In genomic region chr5:56156585-56157190, GRCh38 we compare ENCODE assay signal across 8 cellular contexts.
DNase-seq lines count a peak whose midpoint lies in the region; ATAC-seq lines count a peak whose summit lies in the region.
"Not testable (repeated sequence)": the region's sequence is repeated elsewhere in the genome, so short reads cannot be mapped to it uniquely, and the experiment has no call there.

No MANE protein-coding gene starts in this region.

- H3K36me3 ChIP-seq in HUES6 (ENCODE audit: control insufficient read depth, insufficient read depth, low read length); thymus (ENCODE audit: control insufficient read depth, insufficient read depth): not testable (repeated sequence)

- H3K9me3 ChIP-seq in HUES6 (ENCODE audit: control insufficient read depth, insufficient read depth, low read depth, low read length); thymus (ENCODE audit: control insufficient read depth): not testable (repeated sequence)

- not testable (repeated sequence) for H3K4me3 Mint-ChIP-seq in activated naive CD8-positive, alpha-beta T cell treated with anti-CD3 and anti-CD28 coated beads, Interleukin-2, amount 50 U/mL, for 24 hours

- H3K9ac ChIP-seq in HUES6 (ENCODE audit: low read length) = peak overlapping the region; percentile 86

- not testable (repeated sequence) for H3K36me3 Mint-ChIP-seq in activated naive CD8-positive, alpha-beta T cell treated with anti-CD3 and anti-CD28 coated beads, Interleukin-2, amount 50 U/mL, for 24 hours (ENCODE audit: low read depth)

- H3K27me3 Mint-ChIP-seq in activated naive CD8-positive, alpha-beta T cell treated with anti-CD3 and anti-CD28 coated beads, Interleukin-2, amount 50 U/mL, for 24 hours = not testable (repeated sequence)

- H3K4me1 ChIP-seq in HUES6 (ENCODE audit: control insufficient read depth, insufficient read depth, low read length) (peaks cover 64% of the 10 kb centered on the region), thymus (ENCODE audit: control insufficient read depth, insufficient read depth, low read length) (peaks cover 17% of the 10 kb centered on the region)

- H3K27ac Mint-ChIP-seq in activated naive CD8-positive, alpha-beta T cell treated with anti-CD3 and anti-CD28 coated beads, Interleukin-2, amount 50 U/mL, for 24 hours = peak overlapping the region; percentile 36

- not testable (repeated sequence) for H3K4me3 ChIP-seq in HUES6 (ENCODE audit: low read depth, low read length); thymus (ENCODE audit: low read length)

- WGBS in thymus = 55% methylated on average over 6 of the region's 6 CpGs

- not testable (repeated sequence) for H3K27me3 ChIP-seq in HUES6 (ENCODE audit: control insufficient read depth, insufficient read depth, low read length); thymus (ENCODE audit: control insufficient read depth, insufficient read depth)

- H3K4me1 Mint-ChIP-seq in activated naive CD8-positive, alpha-beta T cell treated with anti-CD3 and anti-CD28 coated beads, Interleukin-2, amount 50 U/mL, for 24 hours = peaks cover 43% of the 10 kb centered on the region

- ATAC-seq in GM18498 (IDR thresholded peaks at IDR 0.05; ENCODE audit: unreplicated experiment) (peak; percentile 73), GM21367 (IDR thresholded peaks at IDR 0.05; ENCODE audit: unreplicated experiment) (peak; percentile 48), HG02943 (IDR thresholded peaks at IDR 0.05; ENCODE audit: low read depth, unreplicated experiment) (peak; percentile 66)
- peak; percentile 62 for ATAC-seq in activated naive CD8-positive, alpha-beta T cell treated with anti-CD3 and anti-CD28 coated beads, Interleukin-2, amount 50 U/mL, for 24 hours

- DNase-seq in UCSD-AML1 (lab: John Stamatoyannopoulos, UW; ENCODE audit: unreplicated experiment) (peak; percentile 30), midbrain (lab: John Stamatoyannopoulos, UW) (peak; percentile 14)
- DNase-seq in activated naive CD8-positive, alpha-beta T cell treated with anti-CD3 and anti-CD28 coated beads, Interleukin-2, amount 50 U/mL, for 24 hours = peak; percentile 16

- not testable (repeated sequence) for H3K9me3 Mint-ChIP-seq in activated naive CD8-positive, alpha-beta T cell treated with anti-CD3 and anti-CD28 coated beads, Interleukin-2, amount 50 U/mL, for 24 hours

- H3K27ac ChIP-seq in HUES6 (ENCODE audit: low read depth, low read length) = peak overlapping the region; percentile 92; the same call in 1 of the 2 replicates
- peak overlapping the region; percentile 86 for H3K27ac ChIP-seq in thymus (ENCODE audit: low read depth)
